Comparison of ENCODE assay signal across 1 cellular context in genomic region chr22:50216684-50217520, GRCh38.
TF ChIP-seq lines count a peak whose summit lies in the region.

No MANE protein-coding gene starts in this region.

TF ChIP-seq in K562, 482 proteins besides CTCF, POLR2A, EP300 and RAD21:
- TF ChIP-seq RBM22 (IDR thresholded peaks at IDR 0.05; ENCODE audit: low read depth, low read length, poor library complexity, severe bottlenecking) (peak; percentile 46), SRSF7 (optimal IDR thresholded peaks at IDR 0.05; ENCODE audit: low read depth, low read length) (no peak), ZBTB33 (CRISPR knock-in tag; IDR thresholded peaks at IDR 0.05) (0 out of 2 replicates have a peak, but pooled peaks have one; percentile 14), RBFOX2 (IDR thresholded peaks at IDR 0.05; ENCODE audit: low read depth, low read length) (peak; percentile 52), POLR2G (IDR thresholded peaks at IDR 0.05; ENCODE audit: low read depth, low read length) (peak; percentile 56; the same call in 1 of the 2 replicates)
